ENCODE assay signal across 21 cellular contexts in genomic region chr9:130159057-130159456, GRCh38.
"Had no signal": no experiment of that assay in that cellular context is flagged by ENCODE, and none has a peak within 500 bp of the region (broad histone marks: within the 10 kb centered on the region; RNA-seq: fewer than 3 reads in every experiment).

No MANE protein-coding gene starts in this region.

- H3K27ac ChIP-seq: adrenal gland, breast epithelium, KMS-11, WERI-Rb-1 had no signal

- DNase-seq: activated CD4-positive, alpha-beta memory T cell treated with anti-CD3 and anti-CD28 coated beads, Interleukin-2, amount 10 ng/mL, durations not matched to agents 7 days and 5 days; activated CD4-positive, alpha-beta T cell treated with anti-CD3 and anti-CD28 coated beads for 36 hours; activated CD4-positive, alpha-beta T cell treated with anti-CD3 and anti-CD28 coated beads, Interleukin-2, amount 50 U/mL, for 1 hour; activated gamma-delta T cell treated with Interleukin-2 at 50 U/mL for 16 hours; activated naive CD4-positive, alpha-beta T cell treated with anti-CD3 and anti-CD28 coated beads, Interleukin-2, amount 50 U/mL, for 16 hours; activated naive CD8-positive, alpha-beta T cell treated with anti-CD3 and anti-CD28 coated beads, Interleukin-2, amount 10 ng/mL, durations not matched to agents 7 days and 5 days; activated T-cell treated with anti-CD3 and anti-CD28 coated beads for 4 hours; activated T-cell treated with anti-CD3 and anti-CD28 coated beads, Interleukin-2, amount 50 U/mL, for 48 hours; adrenal gland; aorta; caudate nucleus; NCI-H1092; NCI-H2081 treated with DMSO at 0.1 percent for 48 hours; NCI-H226; PC-3; SHP77 treated with DMSO at 0.1 percent for 48 hours; T-helper 17 cell; T1000; WERI-Rb-1 had no signal

- H3K36me3 ChIP-seq: adrenal gland, breast epithelium, WERI-Rb-1 had no signal

- H3K9me3 ChIP-seq: adrenal gland, breast epithelium had no signal

- H3K9ac ChIP-seq: KMS-11 had no signal

- H3K4me3 ChIP-seq: adrenal gland, breast epithelium had no signal

- H3K27me3 ChIP-seq: adrenal gland, breast epithelium had no signal

- H3K4me1 ChIP-seq: adrenal gland, breast epithelium had no signal

- ATAC-seq: activated CD4-positive, alpha-beta T cell treated with anti-CD3 and anti-CD28 coated beads for 36 hours; PC-3; T-helper 17 cell had no signal

- H3K4me2 ChIP-seq: KMS-11 had no signal
